In genomic region chr17:66520986-66521385, GRCh38 we compare ENCODE assay signal across 27 cellular contexts.
DNase-seq lines count a peak whose midpoint lies in the region; ATAC-seq, FAIRE-seq and TF ChIP-seq lines count a peak whose summit lies in the region.
"Had no signal": no experiment of that assay in that cellular context is flagged by ENCODE, and none has a peak within 500 bp of the region (broad histone marks: within the 10 kb centered on the region; RNA-seq: fewer than 3 reads in every experiment).

No MANE protein-coding gene starts in this region.

- CTCF ChIA-PET in Panc1 (lab: Charles Lee), result no interaction called here

- H3K4me1 ChIP-seq in Panc1 (ENCODE audit: control insufficient read depth, insufficient read depth, low read length) (peaks cover 17% of the 10 kb centered on the region), esophagus muscularis mucosa (peaks cover 29 to 89% (median 76%) of the 10 kb centered on the region in 4 donors), muscle layer of colon (ENCODE audit: insufficient read depth, low read length) (peaks cover 70% of the 10 kb centered on the region)

- TF ChIP-seq CTCF in Panc1 (IDR thresholded peaks at IDR 0.05) (no peak), esophagus muscularis mucosa (IDR thresholded peaks at IDR 0.05) (no peak)

- intact Hi-C loops in Panc1 (cut with micrococcal nuclease; ENCODE audit: unreplicated experiment) (no loop called here), esophagus muscularis mucosa (cut with DNase I) (no loop called here)

- ATAC-seq in Panc1, result no peak
- no peak for ATAC-seq in SK-N-SH treated with all-trans-retinoic acid at 6 μM for 48 hours
- ATAC-seq: A549, GM23338, K562 had no signal

- 61% methylated on average over 2 of the region's 2 CpGs for WGBS in esophagus muscularis mucosa

- H3K36me3 ChIP-seq in Panc1 (ENCODE audit: control insufficient read depth, insufficient read depth, low read length), result no peaks in the 10 kb centered on the region
- H3K36me3 ChIP-seq in esophagus muscularis mucosa, result no peaks in the 10 kb centered on the region
- H3K36me3 ChIP-seq in muscle layer of colon (ENCODE audit: insufficient read depth, low read length), result no peaks in the 10 kb centered on the region

- H3K4me3 ChIP-seq in Panc1 (ENCODE audit: low read depth in 2 of 2, low read length in 2 of 2) (no peak overlapping the region), esophagus muscularis mucosa (no peak overlapping the region), muscle layer of colon (ENCODE audit: low read depth in 1 of 2, low read length in 2 of 2) (no peak overlapping the region)
- H3K4me3 ChIP-seq: A549, GM23338, K562, SK-N-MC had no signal

- TF ChIP-seq POLR2A in esophagus muscularis mucosa (IDR thresholded peaks at IDR 0.05; ENCODE audit: low read depth), result no peak

- in situ Hi-C loops in Panc1 (cut with HindIII; ENCODE audit: low pct_unique_long_range_greater_than_20kb, low sequenced_read_pairs), result no loop called here

- no peak overlapping the region for H3K9ac ChIP-seq in muscle layer of colon (ENCODE audit: low read length)

- H3K9me3 ChIP-seq in Panc1 (ENCODE audit: control insufficient read depth, insufficient read depth, low read depth, low read length) (no peaks in the 10 kb centered on the region), esophagus muscularis mucosa (no peaks in the 10 kb centered on the region), muscle layer of colon (ENCODE audit: low read length) (no peaks in the 10 kb centered on the region)
- H3K9me3 ChIP-seq: A549 had no signal

- DNase-seq in Panc1 (ENCODE audit: low read depth, low spot score) (no peak), esophagus muscularis mucosa (ENCODE audit: extremely low spot score) (no peak), NCI-H2196 treated with DMSO at 0.1 percent for 48 hours (lab: John Stamatoyannopoulos, UW; ENCODE audit: unreplicated experiment) (no peak), GM19239 (ENCODE audit: insufficient read length, low spot score) (no peak)
- DNase-seq in stimulated activated CD4-positive, alpha-beta T cell treated with anti-CD3 and anti-CD28 coated beads, Interleukin-4, amount 100 ng/mL, for 4 hours, result no peak
- DNase-seq: C1 segment of cervical spinal cord; CD4-positive, alpha-beta memory T cell; COR-L47; DMS53; H9; Kasumi-1; MV-4-11; NCI-H1105; NCI-H146; NCI-H1930; NCI-H2107; NCI-H2227 treated with DMSO at 0.1 percent for 48 hours; NCI-H526 treated with DMSO at 0.1 percent for 48 hours; SIG-M5 had no signal

- BruUV-seq in Panc1 (replicated peaks; lab: Mats Ljungman, UMichigan), result no TSS peak

- FAIRE-seq in GM19239 (lab: Jason Lieb, UNC), result no peak
- FAIRE-seq: A549, HTR-8/SVneo, K562, RCC 7860 had no signal

- POLR2A ChIA-PET in Panc1 (lab: Charles Lee), result no interaction called here

- H3K27me3 ChIP-seq in Panc1 (ENCODE audit: control insufficient read depth, insufficient read depth, low read length) (no peaks in the 10 kb centered on the region), esophagus muscularis mucosa (no peaks in the 10 kb centered on the region), muscle layer of colon (ENCODE audit: control insufficient read depth in 1 of 2, insufficient read depth in 2 of 2, low read length in 2 of 2) (no peaks in the 10 kb centered on the region)

- TF ChIP-seq EP300 in esophagus muscularis mucosa (IDR thresholded peaks at IDR 0.05), result no peak

- H3K27ac ChIP-seq in Panc1 (ENCODE audit: low read length) (peak overlapping the region; percentile 7; the same call in 1 of the 2 replicates), esophagus muscularis mucosa (replicated peaks in 1 of 4) (peak overlapping the region; percentile 48 to 74 (median 60)), muscle layer of colon (ENCODE audit: low read depth, low read length) (peak overlapping the region; percentile 75)
- H3K27ac ChIP-seq: A549, SK-N-MC had no signal

TF ChIP-seq in SK-N-SH treated with all-trans-retinoic acid at 6 μM for 48 hours, 23 proteins besides CTCF, POLR2A, EP300 and RAD21:
- TF ChIP-seq TCF4 (CRISPR knock-in tag; IDR thresholded peaks at IDR 0.05; ENCODE audit: borderline replicate concordance) (0 out of 2 replicates have a peak, but pooled peaks have one; percentile 22), ISL1 (CRISPR knock-in tag; IDR thresholded peaks at IDR 0.05) (peak; percentile 23), ARNTL (CRISPR knock-in tag; IDR thresholded peaks at IDR 0.05; ENCODE audit: borderline replicate concordance, low read depth) (no peak)

Comparison
In these comparisons a context has a peak if more than half of its experiments do, and no peak if none do; other contexts are left out.
1. H3K27ac ChIP-seq: peak in every context shown above with its lines; median percentile 75 in muscle layer of colon; 60 in esophagus muscularis mucosa; 7 in Panc1.